In genomic region chr19:9768175-9769112, GRCh38 we compare ENCODE assay signal across 8 cellular contexts. TPM values are rescaled to one million over a fixed set of nuclear protein-coding genes. Genes with fewer than 3 reads are reported as not detected.
DNase-seq lines count a peak whose midpoint lies in the region; ATAC-seq and TF ChIP-seq lines count a peak whose summit lies in the region.

TSS of gene ZNF846 (minus strand) at chr19:9768738. CDS start at chr19:9764950, 3,788 bp downstream.

- peak; percentile 91 to 97 (median 93) for ATAC-seq in natural killer cell

- peak within 1 kb of the TSS; percentile 96 for H3K4me3 Mint-ChIP-seq in natural killer cell

- peaks cover 4 to 5% of the 10 kb centered on the region in 2 donors for H3K9me3 Mint-ChIP-seq in natural killer cell

- DNase-seq in Daoy (ENCODE audit: low read depth) (peak; percentile 98), GM23248 (peak; percentile 98), LHCN-M2 (ENCODE audit: low read depth) (peak; percentile 94), RPMI8226 (peak; percentile 92), fibroblast of peridontal ligament (ENCODE audit: extremely low read depth) (peak; percentile 95), natural killer cell (peak; percentile 87)
- DNase-seq in activated effector memory CD4-positive, alpha-beta T cell treated with Interleukin-2 at 50 U/mL for 16 hours: peak; percentile 88
- peak; percentile 86 to 92 (median 88) for DNase-seq in stimulated activated naive CD4-positive, alpha-beta T cell (lab: John Stamatoyannopoulos, UW)

- 1% methylated on average over 65 of the region's 65 CpGs for WGBS in GM23248 (ENCODE audit: low coverage in 1 of 2, low lambda C conversion rate in 2 of 2, missing lambda C conversion rate in 2 of 2), 2 experiments

- no peaks in the 10 kb centered on the region for H4K20me1 ChIP-seq in GM23248 (ENCODE audit: insufficient read depth)

- H3K9me3 ChIP-seq in GM23248 (ENCODE audit: low read depth): no peaks in the 10 kb centered on the region

- peak within 1 kb of the TSS; percentile 98 for H2AFZ ChIP-seq in GM23248

- no peaks in the 10 kb centered on the region for H3K27me3 ChIP-seq in GM23248 (replicated peaks; ENCODE audit: insufficient read depth)

- intact Hi-C loops in natural killer cell (cut with micrococcal nuclease): loop anchor here (1.0 kb wide), 4 partner anchors 17 to 147 kb away; partner anchors contain the start of genes FBXL12, ZNF561 and ZNF562

- in situ Hi-C loops in GM23248 (cut with MboI): no loop called here

- H3K36me3 Mint-ChIP-seq in natural killer cell: no peaks in the 10 kb centered on the region

- H3K27me3 Mint-ChIP-seq in natural killer cell (ENCODE audit: low read depth in 2 of 2): no peaks in the 10 kb centered on the region

- peaks cover 12% of the 10 kb centered on the region for H3F3A ChIP-seq in GM23248 (ENCODE audit: insufficient read depth)

- H3K4me1 ChIP-seq in GM23248 (ENCODE audit: insufficient read depth): peaks cover 12% of the 10 kb centered on the region; the same call in 1 of the 2 replicates

- H3K4me3 ChIP-seq in GM23248: peak within 1 kb of the TSS; percentile 96

- H3K9ac ChIP-seq in GM23248: peak within 1 kb of the TSS; percentile 91

- H3K4me2 ChIP-seq in GM23248 (ENCODE audit: unreplicated experiment): peak within 1 kb of the TSS; percentile 90

- peaks cover 41% of the 10 kb centered on the region for H3K79me2 ChIP-seq in GM23248 (ENCODE audit: insufficient read depth)

- no peaks in the 10 kb centered on the region for H3K9me2 ChIP-seq in GM23248 (ENCODE audit: insufficient read depth)

- peak within 1 kb of the TSS; percentile 86 for H3K27ac ChIP-seq in GM23248

- no peaks in the 10 kb centered on the region for H3K36me3 ChIP-seq in GM23248 (ENCODE audit: low read depth)

- TF ChIP-seq CTCF in natural killer cell (IDR thresholded peaks at IDR 0.05): no peak

- peak within 1 kb of the TSS; percentile 96 to 97 for H3K27ac Mint-ChIP-seq in natural killer cell

- H3K4me1 Mint-ChIP-seq in natural killer cell: peaks cover 5% of the 10 kb centered on the region in 2 donors

RNA-seq across cellular contexts. Expression of gene ZNF846, which starts in this region (rescaled TPM):
- total RNA-seq in Daoy (2014; rRNA removed; shearing (Covaris generic)): 1.5 and 2.1 TPM in 2 replicates
- total RNA-seq in GM23248 (2014; rRNA removed; shearing (Covaris generic)): 5.9 and 7.1 TPM in 2 replicates
- polyA plus RNA-seq in GM23248 (2016; fragmentation: Nextera tagmentation; extraction: Ambion mirVana): 5.2 and 6.1 TPM in 2 replicates
- 3.5 and 4.6 TPM in 2 replicates for total RNA-seq in LHCN-M2 (2014; rRNA removed)
- polyA plus RNA-seq in LHCN-M2 (2012): 2.1 TPM
- 10 to 100 TPM in 2 of 3 donors, 1 to 10 TPM in 1; 9.8 to 15.6 (median 12.8) TPM for total RNA-seq in natural killer cell

Comparison
In these comparisons a context has a peak if more than half of its experiments do, and no peak if none do; other contexts are left out.
1. Peak in every context shown above with its lines: DNase-seq, ATAC-seq, H3K4me3 ChIP-seq and H3K27ac ChIP-seq.